In the genomic region with DNA sequence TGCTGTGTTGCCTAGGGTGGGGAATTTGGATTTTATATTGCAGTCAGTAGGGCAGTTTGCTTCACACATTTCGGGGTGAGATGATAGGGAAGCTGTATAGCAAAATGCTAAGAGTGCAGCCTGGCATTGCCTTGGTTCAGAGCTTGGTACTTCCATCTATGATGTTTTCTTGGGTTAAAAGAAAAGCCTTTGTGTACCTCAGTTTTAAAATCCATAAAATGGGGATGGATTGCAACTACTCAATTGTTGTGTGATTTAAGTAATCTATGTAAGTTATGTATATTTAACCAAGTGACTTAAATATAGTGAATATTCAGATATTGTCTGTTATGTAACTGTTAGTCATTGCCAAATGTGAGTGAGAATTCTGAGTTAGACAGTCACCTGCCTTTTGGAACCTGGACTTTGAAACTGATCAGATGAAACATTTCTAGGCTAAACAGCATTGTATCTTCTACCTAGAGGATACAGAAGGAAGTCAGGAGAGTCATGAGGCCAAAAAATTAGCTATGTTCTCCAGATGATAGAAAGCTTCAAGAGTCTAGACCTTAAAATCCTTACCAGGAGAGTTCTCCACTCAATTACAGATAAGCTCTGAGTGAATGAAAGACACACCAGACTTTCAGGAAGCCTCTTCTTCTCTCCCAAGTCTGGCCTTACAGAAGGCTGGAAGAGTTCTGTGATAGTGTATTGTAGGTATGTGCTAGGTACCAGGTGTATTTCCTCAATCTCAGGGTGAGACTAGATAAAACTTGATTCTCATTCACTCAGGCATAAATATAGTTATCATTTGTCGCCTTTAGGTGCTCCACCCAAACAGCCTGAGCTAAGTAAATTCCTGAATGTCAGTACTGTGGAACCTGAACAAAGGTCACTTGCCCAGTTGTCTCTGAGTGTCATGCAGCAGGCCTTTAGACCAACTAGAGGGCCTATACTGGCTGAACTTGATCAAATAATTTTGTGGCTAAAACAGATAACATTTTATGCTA, we compare ENCODE assay signal across 16 cellular contexts. TPM values are rescaled to one million over a fixed set of nuclear protein-coding genes. Genes with fewer than 3 reads are reported as not detected.
DNase-seq lines count a peak whose midpoint lies in the region; ATAC-seq and TF ChIP-seq lines count a peak whose summit lies in the region.
"Had no signal": no experiment of that assay in that cellular context is flagged by ENCODE, and none has a peak within 500 bp of the region (broad histone marks: within the 10 kb centered on the region; RNA-seq: fewer than 3 reads in every experiment).

No MANE protein-coding gene starts in this region.

- no peaks in the 10 kb centered on the region for H3K9me3 ChIP-seq in CD4-positive, alpha-beta memory T cell (ENCODE audit: control insufficient read depth in 1 of 2, low read length in 2 of 2)
- no peaks in the 10 kb centered on the region for H3K9me3 ChIP-seq in naive thymus-derived CD4-positive, alpha-beta T cell (ENCODE audit: control insufficient read depth in 2 of 3, low read length in 3 of 3)
- H3K9me3 ChIP-seq: gastroesophageal sphincter, thyroid gland had no signal

- ATAC-seq in naive thymus-derived CD4-positive, alpha-beta T cell = no peak
- ATAC-seq in foreskin keratinocyte = no peak
- ATAC-seq: gastroesophageal sphincter had no signal

- peaks cover 37 to 65% (median 50%) of the 10 kb centered on the region in 4 donors for H3K4me1 Mint-ChIP-seq in CD4-positive, alpha-beta memory T cell
- H3K4me1 Mint-ChIP-seq in naive thymus-derived CD4-positive, alpha-beta T cell = peaks cover 47 to 69% (median 61%) of the 10 kb centered on the region in 7 donors

- no peaks in the 10 kb centered on the region for H3K27me3 Mint-ChIP-seq in CD4-positive, alpha-beta memory T cell
- H3K27me3 Mint-ChIP-seq in naive thymus-derived CD4-positive, alpha-beta T cell = no peaks in the 10 kb centered on the region

- peaks cover 56% of the 10 kb centered on the region for H3K4me1 ChIP-seq in CD4-positive, alpha-beta memory T cell (ENCODE audit: insufficient read depth, low read length)
- peaks cover 26 to 28% of the 10 kb centered on the region in 2 donors for H3K4me1 ChIP-seq in naive thymus-derived CD4-positive, alpha-beta T cell (ENCODE audit: control insufficient read depth in 2 of 2, insufficient read depth in 2 of 2, low read length in 2 of 2)
- H3K4me1 ChIP-seq in foreskin keratinocyte = no peaks in the 10 kb centered on the region

- H3K27ac ChIP-seq in CD4-positive, alpha-beta memory T cell (ENCODE audit: low read depth, low read length) = no peak overlapping the region
- peak overlapping the region; percentile 18 for H3K27ac ChIP-seq in epithelial cell of prostate
- peak overlapping the region; percentile 27 for H3K27ac ChIP-seq in naive thymus-derived CD4-positive, alpha-beta T cell (ENCODE audit: low read depth, low read length)
- H3K27ac ChIP-seq in foreskin keratinocyte = no peak overlapping the region
- H3K27ac ChIP-seq: C4-2B, gastroesophageal sphincter, SK-N-MC had no signal

- H3K27me3 ChIP-seq in CD4-positive, alpha-beta memory T cell (ENCODE audit: insufficient read depth, low read length) = no peaks in the 10 kb centered on the region
- H3K27me3 ChIP-seq in naive thymus-derived CD4-positive, alpha-beta T cell (ENCODE audit: control insufficient read depth in 2 of 2, insufficient read depth in 2 of 2, low read length in 2 of 2) = no peaks in the 10 kb centered on the region
- no peaks in the 10 kb centered on the region for H3K27me3 ChIP-seq in foreskin keratinocyte
- H3K27me3 ChIP-seq: gastroesophageal sphincter, thyroid gland had no signal

- in situ Hi-C loops in GM13976 (cut with MboI; ENCODE audit: low sequenced_read_pairs, unreplicated experiment) = no loop called here

- POLR2A ChIA-PET in CD4-positive, alpha-beta memory T cell (lab: Charles Lee; ENCODE audit: partially characterized antibody) = no interaction called here
- POLR2A ChIA-PET in naive thymus-derived CD4-positive, alpha-beta T cell (lab: Charles Lee) = interaction anchor here (1.5 kb wide), 1 partner anchor 10 kb away, joined by 3 read pairs; no protein-coding TSS in a partner anchor

- H3K9me3 Mint-ChIP-seq in CD4-positive, alpha-beta memory T cell = peaks cover 0 to 2% (median 0%) of the 10 kb centered on the region in 8 donors
- H3K9me3 Mint-ChIP-seq in naive thymus-derived CD4-positive, alpha-beta T cell = no peaks in the 10 kb centered on the region

- CTCF ChIA-PET in CD4-positive, alpha-beta memory T cell (lab: Charles Lee; ENCODE audit: partially characterized antibody) = no interaction called here
- CTCF ChIA-PET in naive thymus-derived CD4-positive, alpha-beta T cell (lab: Charles Lee) = interaction anchor here (0.6 kb wide), 1 partner anchor 483 kb away, joined by 5 read pairs; no protein-coding TSS in a partner anchor

- intact Hi-C loops in CD4-positive, alpha-beta memory T cell (cut with micrococcal nuclease) = no loop called here
- intact Hi-C loops in naive thymus-derived CD4-positive, alpha-beta T cell (cut with micrococcal nuclease) = no loop called here

- TF ChIP-seq CTCF in GM13976 (IDR thresholded peaks at IDR 0.05; ENCODE audit: borderline replicate concordance, control extremely low read depth, extremely low read depth, insufficient read depth, missing control alignments) (no peak), foreskin keratinocyte (conservative IDR thresholded peaks at IDR 0.05) (no peak)

- peak overlapping the region in 5 of 7 donors; percentile 7 to 54 (median 23) for H3K27ac Mint-ChIP-seq in CD4-positive, alpha-beta memory T cell
- peak overlapping the region in 6 of 9 donors; percentile 19 to 73 (median 49) for H3K27ac Mint-ChIP-seq in naive thymus-derived CD4-positive, alpha-beta T cell

- H3K36me3 ChIP-seq in CD4-positive, alpha-beta memory T cell (ENCODE audit: insufficient read depth, low read length) = peaks cover 19% of the 10 kb centered on the region
- peaks cover 5 to 31% (median 9%) of the 10 kb centered on the region in 3 experiments for H3K36me3 ChIP-seq in naive thymus-derived CD4-positive, alpha-beta T cell (ENCODE audit: control insufficient read depth in 2 of 3, insufficient read depth in 3 of 3, low read length in 3 of 3)

- H3K36me3 Mint-ChIP-seq in CD4-positive, alpha-beta memory T cell = peaks cover 32 to 58% of the 10 kb centered on the region in 2 donors
- peaks cover 11 to 28% (median 25%) of the 10 kb centered on the region in 5 donors for H3K36me3 Mint-ChIP-seq in naive thymus-derived CD4-positive, alpha-beta T cell

- no peak for DNase-seq in CD4-positive, alpha-beta memory T cell
- DNase-seq in HuH-7 (ENCODE audit: low spot score) (peak; percentile 14), epithelial cell of prostate (ENCODE audit: low read depth, low spot score) (no peak), GM13976 (ENCODE audit: low spot score) (no peak), SHP77 (lab: John Stamatoyannopoulos, UW) (no peak), foreskin keratinocyte (no peak), AML-193 (lab: John Stamatoyannopoulos, UW) (no peak)
- DNase-seq in naive thymus-derived CD4-positive, alpha-beta T cell = no peak
- DNase-seq: amygdala, NCI-H1048, NCI-H2107, OCI-M1, thyroid gland had no signal

- H3K4me3 Mint-ChIP-seq in CD4-positive, alpha-beta memory T cell = peak overlapping the region in 5 of 8 donors; percentile 3 to 33 (median 8)
- peak overlapping the region in 7 of 10 donors; percentile 6 to 92 (median 28) for H3K4me3 Mint-ChIP-seq in naive thymus-derived CD4-positive, alpha-beta T cell

- no peak overlapping the region for H3K4me3 ChIP-seq in CD4-positive, alpha-beta memory T cell (ENCODE audit: low read length in 2 of 2)
- no peak overlapping the region for H3K4me3 ChIP-seq in naive thymus-derived CD4-positive, alpha-beta T cell (ENCODE audit: low read length)
- H3K4me3 ChIP-seq: gastroesophageal sphincter, SK-N-MC, thyroid gland had no signal

RNA-seq across cellular contexts. Expression of a gene that starts 7.5 kb away (rescaled TPM):
- total RNA-seq in CD4-positive, alpha-beta memory T cell = 10 to 100 TPM; 73.2 to 84.4 TPM
- polyA plus RNA-seq in CD4-positive, alpha-beta memory T cell = 10 to 100 TPM; 36.6 to 39.1 TPM
- total RNA-seq in naive thymus-derived CD4-positive, alpha-beta T cell = 100 to 1,000 TPM in 2 of 5 experiments, 10 to 100 TPM in 3; 74.0 to 153 (median 78.2) TPM
- 10 to 100 TPM; 31.3 to 34.3 TPM for polyA plus RNA-seq in naive thymus-derived CD4-positive, alpha-beta T cell
- 48.7 and 54.3 TPM in 2 replicates for total RNA-seq in foreskin keratinocyte
- 17.5 and 17.8 TPM in 2 replicates for polyA plus RNA-seq in foreskin keratinocyte

RNA-seq across cellular contexts. Expression of a gene that starts 42.7 kb away (rescaled TPM):
- 10 to 100 TPM; 56.6 TPM for total RNA-seq in CD4-positive, alpha-beta memory T cell
- 10 to 100 TPM; 42.7 to 45.8 TPM for polyA plus RNA-seq in CD4-positive, alpha-beta memory T cell
- total RNA-seq in naive thymus-derived CD4-positive, alpha-beta T cell = 10 to 100 TPM; 45.7 to 59.7 (median 50.0) TPM
- polyA plus RNA-seq in naive thymus-derived CD4-positive, alpha-beta T cell = 10 to 100 TPM; 23.1 to 39.9 TPM
- total RNA-seq in foreskin keratinocyte = 21.9 and 27.8 TPM in 2 replicates
- polyA plus RNA-seq in foreskin keratinocyte = 17.9 and 22.5 TPM in 2 replicates

Comparison
In these comparisons a context has a peak if more than half of its experiments do, and no peak if none do; other contexts are left out.
1. H3K27ac ChIP-seq: peak in epithelial cell of prostate (single experiment) and naive thymus-derived CD4-positive, alpha-beta T cell (single experiment); none in CD4-positive, alpha-beta memory T cell (single experiment) and foreskin keratinocyte (single experiment).